ENCODE assay signal across 10 cellular contexts in the genomic region with DNA sequence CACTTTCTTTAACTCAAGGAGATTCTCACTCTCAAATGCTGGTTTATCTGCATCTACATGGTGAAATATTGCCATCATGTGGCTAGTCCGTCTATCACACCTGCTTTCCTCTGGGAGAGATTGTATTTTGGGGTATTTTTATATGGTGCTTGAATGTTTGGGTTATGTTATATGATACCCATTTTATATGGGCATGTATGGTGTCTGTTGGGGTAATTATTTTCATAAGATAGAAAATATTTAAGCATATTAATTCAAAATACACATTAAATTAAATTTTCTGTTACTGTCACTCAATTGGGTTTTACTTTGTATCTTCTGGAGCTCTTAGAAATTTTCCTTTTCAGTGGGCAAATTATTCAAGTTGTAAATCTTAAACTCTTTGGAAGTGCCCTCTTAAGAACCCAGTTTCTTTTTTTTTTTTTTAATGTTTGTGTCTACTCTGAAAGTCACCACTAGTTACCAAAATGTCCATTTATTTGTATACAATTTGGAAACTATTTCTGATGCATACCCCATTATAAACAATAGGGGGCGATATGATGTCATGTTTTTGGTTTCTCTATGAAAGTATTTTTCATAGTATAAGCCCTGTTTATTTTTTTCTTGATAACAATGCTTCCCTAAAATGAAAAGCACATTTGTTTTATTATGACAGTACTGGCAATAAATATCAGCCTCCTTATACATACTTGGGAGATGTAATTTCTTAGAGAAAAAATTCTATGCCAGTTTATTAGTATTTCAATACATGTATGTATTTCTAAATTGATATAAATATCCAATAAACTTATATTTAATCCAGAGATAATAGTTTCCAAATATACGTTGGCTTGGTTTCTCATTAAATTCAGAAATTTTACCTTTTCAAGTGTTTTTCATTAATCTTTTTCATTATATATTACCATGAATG. TPM values are rescaled to one million over a fixed set of nuclear protein-coding genes. Genes with fewer than 3 reads are reported as not detected.
DNase-seq lines count a peak whose midpoint lies in the region; ATAC-seq and TF ChIP-seq lines count a peak whose summit lies in the region.
"Had no signal": no experiment of that assay in that cellular context is flagged by ENCODE, and none has a peak within 500 bp of the region (broad histone marks: within the 10 kb centered on the region; RNA-seq: fewer than 3 reads in every experiment).

No MANE protein-coding gene starts in this region.

- H3K4me1 Mint-ChIP-seq in stimulated activated naive CD8-positive, alpha-beta T cell treated with anti-CD3 and anti-CD28 coated beads, Interleukin-15, amount 100 ng/mL, for 72 hours: no peaks in the 10 kb centered on the region
- H3K4me1 Mint-ChIP-seq in activated T-helper 17 cell treated with anti-CD3 and anti-CD28 coated beads, Interleukin-2, amount 50 U/mL, for 72 hours: no peaks in the 10 kb centered on the region
- H3K4me1 Mint-ChIP-seq: naive thymus-derived CD4-positive, alpha-beta T cell had no signal

- H3K27me3 Mint-ChIP-seq in stimulated activated naive CD8-positive, alpha-beta T cell treated with anti-CD3 and anti-CD28 coated beads, Interleukin-15, amount 100 ng/mL, for 72 hours: no peaks in the 10 kb centered on the region
- H3K27me3 Mint-ChIP-seq in activated T-helper 17 cell treated with anti-CD3 and anti-CD28 coated beads, Interleukin-2, amount 50 U/mL, for 72 hours: no peaks in the 10 kb centered on the region

- H3K27ac Mint-ChIP-seq in stimulated activated naive CD8-positive, alpha-beta T cell treated with anti-CD3 and anti-CD28 coated beads, Interleukin-15, amount 100 ng/mL, for 72 hours: no peak overlapping the region
- no peak overlapping the region for H3K27ac Mint-ChIP-seq in activated T-helper 17 cell treated with anti-CD3 and anti-CD28 coated beads, Interleukin-2, amount 50 U/mL, for 72 hours
- H3K27ac Mint-ChIP-seq: naive thymus-derived CD4-positive, alpha-beta T cell had no signal

- H3K36me3 Mint-ChIP-seq in activated T-helper 17 cell treated with anti-CD3 and anti-CD28 coated beads, Interleukin-2, amount 50 U/mL, for 72 hours (ENCODE audit: low read depth): no peaks in the 10 kb centered on the region
- H3K36me3 Mint-ChIP-seq: naive thymus-derived CD4-positive, alpha-beta T cell had no signal

- TF ChIP-seq CTCF in AG09319 (IDR thresholded peaks at IDR 0.05; ENCODE audit: low read depth, low read length) (peak; percentile 54), GM12872 (IDR thresholded peaks at IDR 0.05; ENCODE audit: insufficient read depth, low read depth, low read length) (peak; percentile 51)

- peak; percentile 76 for ATAC-seq in HG02623 (IDR thresholded peaks at IDR 0.05; ENCODE audit: unreplicated experiment)
- ATAC-seq in stimulated activated naive CD8-positive, alpha-beta T cell treated with anti-CD3 and anti-CD28 coated beads, Interleukin-15, amount 100 ng/mL, for 72 hours: peak; percentile 64
- no peak for ATAC-seq in activated T-helper 17 cell treated with anti-CD3 and anti-CD28 coated beads, Interleukin-2, amount 50 U/mL, for 72 hours (replicated peaks)
- ATAC-seq: naive thymus-derived CD4-positive, alpha-beta T cell had no signal

- DNase-seq in AG09319 (ENCODE audit: extremely low read depth, low read depth) (no peak), MV-4-11 (lab: John Stamatoyannopoulos, UW) (peak; percentile 26), SW480 (ENCODE audit: low spot score) (peak; percentile 51), germinal center (ENCODE audit: low spot score) (peak; percentile 13)
- peak; percentile 7 to 10 for DNase-seq in stimulated activated naive CD8-positive, alpha-beta T cell treated with anti-CD3 and anti-CD28 coated beads, Interleukin-15, amount 100 ng/mL, for 72 hours

- H3K4me3 Mint-ChIP-seq in stimulated activated naive CD8-positive, alpha-beta T cell treated with anti-CD3 and anti-CD28 coated beads, Interleukin-15, amount 100 ng/mL, for 72 hours: no peak overlapping the region
- no peak overlapping the region for H3K4me3 Mint-ChIP-seq in activated T-helper 17 cell treated with anti-CD3 and anti-CD28 coated beads, Interleukin-2, amount 50 U/mL, for 72 hours
- H3K4me3 Mint-ChIP-seq: naive thymus-derived CD4-positive, alpha-beta T cell had no signal

- no peaks in the 10 kb centered on the region for H3K9me3 Mint-ChIP-seq in stimulated activated naive CD8-positive, alpha-beta T cell treated with anti-CD3 and anti-CD28 coated beads, Interleukin-15, amount 100 ng/mL, for 72 hours
- H3K9me3 Mint-ChIP-seq in activated T-helper 17 cell treated with anti-CD3 and anti-CD28 coated beads, Interleukin-2, amount 50 U/mL, for 72 hours: no peaks in the 10 kb centered on the region
- H3K9me3 Mint-ChIP-seq: naive thymus-derived CD4-positive, alpha-beta T cell had no signal

RNA-seq across cellular contexts. Expression of gene PLSCR5, which starts 36.1 kb away (rescaled TPM):
- not detected for total RNA-seq in activated T-helper 17 cell treated with anti-CD3 and anti-CD28 coated beads, Interleukin-2, amount 50 U/mL, for 72 hours
- total RNA-seq: naive thymus-derived CD4-positive, alpha-beta T cell; SJSA1 had no signal
